Comparison of ENCODE assay signal across 3 cellular contexts in the genomic region with DNA sequence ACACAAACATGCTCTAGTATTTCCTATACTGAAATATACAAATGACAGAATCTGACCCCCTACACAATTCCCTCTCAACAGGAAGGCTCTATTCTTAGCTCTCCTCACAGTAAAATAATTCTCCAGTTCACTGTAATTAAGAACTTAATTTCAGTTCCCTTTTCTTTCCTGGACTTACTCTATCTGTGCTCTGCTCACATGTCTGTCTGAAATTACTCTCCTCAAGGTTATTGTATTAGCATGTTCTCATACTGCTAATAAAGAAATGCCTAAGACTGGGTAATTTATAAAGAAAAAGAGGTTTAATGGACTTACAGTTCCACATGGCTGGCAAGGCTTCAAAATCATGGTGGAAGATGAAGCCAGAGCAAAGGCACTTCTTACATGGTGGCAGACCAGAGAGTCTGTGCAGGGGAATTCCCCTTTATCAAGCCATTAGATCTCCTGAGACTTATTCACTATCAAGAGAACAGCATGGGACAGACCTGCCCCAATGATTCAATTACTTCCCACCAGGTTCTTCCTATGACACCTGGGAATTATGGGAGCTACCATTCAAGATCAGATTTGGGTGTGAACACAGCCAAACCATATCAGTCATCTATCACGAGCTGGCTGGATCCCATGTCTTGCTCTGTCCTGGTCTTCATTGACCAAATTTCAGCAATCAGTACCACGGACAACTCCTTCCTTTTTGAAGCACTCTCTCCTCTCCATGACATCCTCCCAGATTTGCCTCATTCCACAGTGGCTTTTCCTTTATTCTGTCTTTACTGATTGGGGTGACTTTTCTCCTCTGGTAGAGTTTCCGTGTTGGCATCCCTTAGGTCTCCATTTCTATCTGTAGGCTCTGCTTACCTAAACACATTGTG.
TF ChIP-seq lines count a peak whose summit lies in the region.

No MANE protein-coding gene starts in this region.

TF ChIP-seq in GM12891, 5 proteins besides CTCF, POLR2A, EP300 and RAD21 (continued from another document):
- no peak for TF ChIP-seq TAF1 (IDR thresholded peaks at IDR 0.05; ENCODE audit: low read depth, low read length)
- TF ChIP-seq POLR2AphosphoS5 (IDR thresholded peaks at IDR 0.05; ENCODE audit: low read depth, low read length), result no peak

TF ChIP-seq in HCT116, 20 proteins besides CTCF, POLR2A, EP300 and RAD21:
- TF ChIP-seq REST (IDR thresholded peaks at IDR 0.05; ENCODE audit: low read depth), result peak; percentile 26
- TF ChIP-seq ZFX (IDR thresholded peaks at IDR 0.05), result no peak

TF ChIP-seq in liver, 16 proteins besides CTCF, POLR2A, EP300 and RAD21 (continued from another document):
- TF ChIP-seq REST (IDR thresholded peaks at IDR 0.05) (peak; percentile 87), JUND (IDR thresholded peaks at IDR 0.05) (no peak), FOXA2 (IDR thresholded peaks at IDR 0.05) (no peak), HNF4G (IDR thresholded peaks at IDR 0.05) (no peak)
